ENCODE assay signal across 10 cellular contexts in genomic region chr10:17235136-17235535, GRCh38. TPM values are rescaled to one million over a fixed set of nuclear protein-coding genes. Genes with fewer than 3 reads are reported as not detected.
A peak's percentile ranks its signal among the peaks of the same experiment; 100 is the strongest.
DNase-seq lines count a peak whose midpoint lies in the region; ATAC-seq and TF ChIP-seq lines count a peak whose summit lies in the region.
"Had no signal": no experiment of that assay in that cellular context is flagged by ENCODE, and none has a peak within 500 bp of the region (broad histone marks: within the 10 kb centered on the region; RNA-seq: fewer than 3 reads in every experiment).

No MANE protein-coding gene starts in this region.

- no peaks in the 10 kb centered on the region for H3K9me3 Mint-ChIP-seq in chondrocyte (ENCODE audit: low read depth)
- H3K9me3 Mint-ChIP-seq: stimulated activated naive CD8-positive, alpha-beta T cell treated with anti-CD3 and anti-CD28 coated beads, Interleukin-15, Interleukin-2, amounts not matched to agents 100 ng/mL and 50 ng/mL, for 24 hours had no signal

- DNase-seq in AG09319 (ENCODE audit: extremely low read depth, low read depth) (no peak), chondrocyte (ENCODE audit: low spot score) (no peak), NCI-H2171 treated with DMSO at 0.1 percent for 48 hours (lab: John Stamatoyannopoulos, UW) (no peak), GM20000 (ENCODE audit: low spot score) (no peak)
- DNase-seq: posterior cingulate gyrus had no signal

- no peaks in the 10 kb centered on the region for H3K27me3 ChIP-seq in neural cell (ENCODE audit: insufficient read depth, low read depth, low read length)

- POLR2A ChIA-PET in HEK293 (lab: Yijun Ruan, JAX) = interaction anchor here (4.4 kb wide), 1 partner anchor 35 kb away, joined by 19 read pairs; the partner anchor contains the start of gene TRDMT1

- no peaks in the 10 kb centered on the region for H3F3A ChIP-seq in neural cell (ENCODE audit: insufficient read depth, low read length, poor library complexity, severe bottlenecking)

- H3K4me3 ChIP-seq in HEK293 (ENCODE audit: low read depth, low read length) (no peak overlapping the region), neural cell (ENCODE audit: low read length) (peak overlapping the region; percentile 12)

- H3K27ac ChIP-seq in HEK293 (ENCODE audit: extremely low read depth, low read depth, low read length) (0 out of 2 replicates have a peak overlapping the region, but pooled peaks have one; percentile 25), neural cell (ENCODE audit: low read length) (no peak overlapping the region)

- H3K36me3 ChIP-seq in HEK293 (ENCODE audit: control insufficient read depth in 2 of 2, insufficient read depth in 1 of 2, low read length in 2 of 2) (peaks cover 63 to 79% of the 10 kb centered on the region in 2 experiments), neural cell (ENCODE audit: insufficient read depth, low read length) (peaks cover 7% of the 10 kb centered on the region)

- no peak for ATAC-seq in HG03045 (IDR thresholded peaks at IDR 0.05; ENCODE audit: unreplicated experiment)
- no peak for ATAC-seq in GM21423 (IDR thresholded peaks at IDR 0.05; ENCODE audit: unreplicated experiment)

- H3K27me3 Mint-ChIP-seq in chondrocyte (ENCODE audit: low read depth) = no peaks in the 10 kb centered on the region
- H3K27me3 Mint-ChIP-seq: stimulated activated naive CD8-positive, alpha-beta T cell treated with anti-CD3 and anti-CD28 coated beads, Interleukin-15, Interleukin-2, amounts not matched to agents 100 ng/mL and 50 ng/mL, for 24 hours had no signal

- H4K20me1 ChIP-seq in neural cell (ENCODE audit: insufficient read depth) = no peaks in the 10 kb centered on the region

- no peak for TF ChIP-seq EP300 in neural cell (conservative IDR thresholded peaks at IDR 0.05; ENCODE audit: poor library complexity, severe bottlenecking)

- peak; percentile 26 for TF ChIP-seq CTCF in AG09319 (IDR thresholded peaks at IDR 0.05; ENCODE audit: low read depth, low read length)
- no peak for TF ChIP-seq CTCF in HEK293 (tag by site-specific recombination; IDR thresholded peaks at IDR 0.05)
- TF ChIP-seq CTCF in chondrocyte (IDR thresholded peaks at IDR 0.05) = peak; percentile 56
- peak; percentile 18 for TF ChIP-seq CTCF in neural cell (IDR thresholded peaks at IDR 0.05; ENCODE audit: poor library complexity, severe bottlenecking)
- no peak for TF ChIP-seq CTCF in GM20000 (IDR thresholded peaks at IDR 0.05; ENCODE audit: extremely low read depth, missing control alignments)

- CTCF ChIA-PET in HEK293 (lab: Yijun Ruan, JAX) = interaction anchor here (0.5 to 1.4 kb wide), 8 partner anchors 22 to 1715 kb away, joined by 3 to 5 read pairs (median 4); no protein-coding TSS in a partner anchor

- H3K4me1 ChIP-seq in HEK293 (ENCODE audit: control insufficient read depth, insufficient read depth, low read length) = peaks cover 8% of the 10 kb centered on the region

- peaks cover 28% of the 10 kb centered on the region for H3K79me2 ChIP-seq in neural cell (replicated peaks; ENCODE audit: insufficient read depth, low read length)

- H3K4me2 ChIP-seq in neural cell (ENCODE audit: low read length) = no peak overlapping the region

- H3K9me3 ChIP-seq in HEK293 (ENCODE audit: control insufficient read depth, insufficient read depth, low read depth, low read length) = no peaks in the 10 kb centered on the region
- H3K9me3 ChIP-seq in neural cell (ENCODE audit: low read length) = no peaks in the 10 kb centered on the region

- peaks cover 61% of the 10 kb centered on the region for H3K36me3 Mint-ChIP-seq in chondrocyte (ENCODE audit: low read depth)

- H3K9me2 ChIP-seq in neural cell (ENCODE audit: insufficient read depth, low read length) = no peaks in the 10 kb centered on the region

- H3K9ac ChIP-seq in neural cell (ENCODE audit: low read length) = no peak overlapping the region

- H2AFZ ChIP-seq in neural cell (ENCODE audit: low read depth, low read length) = no peak overlapping the region

- H3K4me3 Mint-ChIP-seq in chondrocyte (ENCODE audit: unreplicated experiment) = peak overlapping the region; percentile 89

- H3K4me1 Mint-ChIP-seq in chondrocyte (ENCODE audit: low read depth) = peaks cover 75% of the 10 kb centered on the region

- TF ChIP-seq RAD21 in neural cell (conservative IDR thresholded peaks at IDR 0.05) = no peak

- H3K27ac Mint-ChIP-seq in chondrocyte (ENCODE audit: unreplicated experiment) = peak overlapping the region; percentile 86

TF ChIP-seq in HEK293, 187 proteins besides CTCF, POLR2A, EP300 and RAD21 (continues in another document):
- TF ChIP-seq ZNF514 (tag by site-specific recombination; IDR thresholded peaks at IDR 0.05) = no peak
- no peak for TF ChIP-seq ZNF184 (tag by site-specific recombination; IDR thresholded peaks at IDR 0.05)
- TF ChIP-seq, protein P1, sequence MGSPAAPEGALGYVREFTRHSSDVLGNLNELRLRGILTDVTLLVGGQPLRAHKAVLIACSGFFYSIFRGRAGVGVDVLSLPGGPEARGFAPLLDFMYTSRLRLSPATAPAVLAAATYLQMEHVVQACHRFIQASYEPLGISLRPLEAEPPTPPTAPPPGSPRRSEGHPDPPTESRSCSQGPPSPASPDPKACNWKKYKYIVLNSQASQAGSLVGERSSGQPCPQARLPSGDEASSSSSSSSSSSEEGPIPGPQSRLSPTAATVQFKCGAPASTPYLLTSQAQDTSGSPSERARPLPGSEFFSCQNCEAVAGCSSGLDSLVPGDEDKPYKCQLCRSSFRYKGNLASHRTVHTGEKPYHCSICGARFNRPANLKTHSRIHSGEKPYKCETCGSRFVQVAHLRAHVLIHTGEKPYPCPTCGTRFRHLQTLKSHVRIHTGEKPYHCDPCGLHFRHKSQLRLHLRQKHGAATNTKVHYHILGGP (tag by site-specific recombination; IDR thresholded peaks at IDR 0.05) = no peak
- TF ChIP-seq ZNF670 (tag by site-specific recombination; IDR thresholded peaks at IDR 0.05; ENCODE audit: low read depth) = no peak
- TF ChIP-seq, protein P2, sequence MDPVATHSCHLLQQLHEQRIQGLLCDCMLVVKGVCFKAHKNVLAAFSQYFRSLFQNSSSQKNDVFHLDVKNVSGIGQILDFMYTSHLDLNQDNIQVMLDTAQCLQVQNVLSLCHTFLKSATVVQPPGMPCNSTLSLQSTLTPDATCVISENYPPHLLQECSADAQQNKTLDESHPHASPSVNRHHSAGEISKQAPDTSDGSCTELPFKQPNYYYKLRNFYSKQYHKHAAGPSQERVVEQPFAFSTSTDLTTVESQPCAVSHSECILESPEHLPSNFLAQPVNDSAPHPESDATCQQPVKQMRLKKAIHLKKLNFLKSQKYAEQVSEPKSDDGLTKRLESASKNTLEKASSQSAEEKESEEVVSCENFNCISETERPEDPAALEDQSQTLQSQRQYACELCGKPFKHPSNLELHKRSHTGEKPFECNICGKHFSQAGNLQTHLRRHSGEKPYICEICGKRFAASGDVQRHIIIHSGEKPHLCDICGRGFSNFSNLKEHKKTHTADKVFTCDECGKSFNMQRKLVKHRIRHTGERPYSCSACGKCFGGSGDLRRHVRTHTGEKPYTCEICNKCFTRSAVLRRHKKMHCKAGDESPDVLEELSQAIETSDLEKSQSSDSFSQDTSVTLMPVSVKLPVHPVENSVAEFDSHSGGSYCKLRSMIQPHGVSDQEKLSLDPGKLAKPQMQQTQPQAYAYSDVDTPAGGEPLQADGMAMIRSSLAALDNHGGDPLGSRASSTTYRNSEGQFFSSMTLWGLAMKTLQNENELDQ (tag by site-specific recombination; IDR thresholded peaks at IDR 0.05; ENCODE audit: low read depth) = no peak
- TF ChIP-seq ZNF175 (tag by site-specific recombination; IDR thresholded peaks at IDR 0.05) = no peak
- TF ChIP-seq ZNF341 (tag by site-specific recombination; IDR thresholded peaks at IDR 0.05; ENCODE audit: low read depth) = no peak

TF ChIP-seq in neural cell, 6 proteins besides CTCF, POLR2A, EP300 and RAD21:
- TF ChIP-seq POLR2AphosphoS5 (IDR thresholded peaks at IDR 0.05) (no peak), TAF1 (IDR thresholded peaks at IDR 0.05; ENCODE audit: low read depth) (no peak)

RNA-seq across cellular contexts. Expression of gene VIM, which starts 7.1 kb away (rescaled TPM):
- total RNA-seq in chondrocyte = 2,627 to 4,580 TPM (median 4,556 TPM) in 3 replicates
- polyA plus RNA-seq in neural cell = 152 and 170 TPM in 2 replicates
- 155 and 162 TPM in 2 replicates for polyA minus RNA-seq in neural cell

RNA-seq across cellular contexts. Expression of gene TRDMT1, which starts 33.7 kb away (rescaled TPM):
- total RNA-seq in chondrocyte = 3.1 to 6.4 TPM (median 4.7 TPM) in 3 replicates
- polyA plus RNA-seq in neural cell = 21.7 and 25.4 TPM in 2 replicates
- 61.8 and 77.3 TPM in 2 replicates for polyA minus RNA-seq in neural cell

Comparison
In these comparisons a context has a peak if more than half of its experiments do, and no peak if none do; other contexts are left out.
1. CTCF ChIP-seq: peak in AG09319 (single experiment), chondrocyte (single experiment) and neural cell (single experiment); none in HEK293 (single experiment) and GM20000 (single experiment).